15 cellular contexts compared by ENCODE assay signal in the genomic region with DNA sequence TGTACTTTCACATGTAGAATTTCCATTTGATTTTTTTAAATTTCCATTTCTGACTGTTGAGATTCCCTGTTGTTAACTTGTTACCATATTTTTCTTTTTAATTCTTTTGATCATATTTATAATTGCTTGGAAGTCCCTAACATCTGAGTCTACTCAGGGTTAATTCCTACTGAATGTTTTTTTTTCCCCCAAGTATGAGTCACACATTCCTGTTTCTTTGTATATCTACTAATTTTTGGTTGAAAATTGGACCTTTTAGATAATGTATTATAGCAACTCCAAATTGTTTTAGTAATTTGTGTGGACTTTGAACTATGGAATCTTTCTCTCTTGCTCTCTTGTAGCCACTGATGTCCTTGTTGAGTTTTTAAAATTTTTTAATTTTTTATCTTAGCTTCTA. TPM values are rescaled to one million over a fixed set of nuclear protein-coding genes. Genes with fewer than 3 reads are reported as not detected.
DNase-seq lines count a peak whose midpoint lies in the region; ATAC-seq, FAIRE-seq and TF ChIP-seq lines count a peak whose summit lies in the region.
"Had no signal": no experiment of that assay in that cellular context is flagged by ENCODE, and none has a peak within 500 bp of the region (broad histone marks: within the 10 kb centered on the region; RNA-seq: fewer than 3 reads in every experiment).

No MANE protein-coding gene starts in this region.

- no peak for TF ChIP-seq CTCF in SK-N-SH (IDR thresholded peaks at IDR 0.05)
- no peak for TF ChIP-seq CTCF in endothelial cell of umbilical vein (IDR thresholded peaks at IDR 0.05; ENCODE audit: extremely low read depth in 1 of 2, insufficient read depth in 1 of 2, low read depth in 1 of 2, low read length in 2 of 2)
- TF ChIP-seq CTCF in osteocyte (IDR thresholded peaks at IDR 0.05), result no peak

- no peak for TF ChIP-seq POLR2A in endothelial cell of umbilical vein (IDR thresholded peaks at IDR 0.05; ENCODE audit: low read depth, low read length)

- no peaks in the 10 kb centered on the region for H3K27me3 Mint-ChIP-seq in osteocyte (ENCODE audit: unreplicated experiment)
- H3K27me3 Mint-ChIP-seq: activated naive CD8-positive, alpha-beta T cell treated with anti-CD3 and anti-CD28 coated beads for 36 hours had no signal

- no peak overlapping the region for H3K4me3 ChIP-seq in SK-N-SH (ENCODE audit: low read depth in 2 of 2, low read length in 1 of 2)
- H3K4me3 ChIP-seq in endothelial cell of umbilical vein (replicated peaks in 1 of 3; ENCODE audit: insufficient read depth in 1 of 3, low read depth in 1 of 3, low read length in 3 of 3), result no peak overlapping the region
- H3K4me3 ChIP-seq: BLaER1 treated with 17β-estradiol and CSF1 and Interleukin-3, amounts not matched to agents 10 nM and 100 nM; testis had no signal

- peak overlapping the region; percentile 80 for H3K27ac Mint-ChIP-seq in osteocyte (ENCODE audit: unreplicated experiment)
- H3K27ac Mint-ChIP-seq: activated naive CD8-positive, alpha-beta T cell treated with anti-CD3 and anti-CD28 coated beads for 36 hours had no signal

- no TSS peak for BruUV-seq in endothelial cell of umbilical vein (replicated peaks; lab: Mats Ljungman, UMichigan)

- peaks cover 49% of the 10 kb centered on the region for H3K4me1 Mint-ChIP-seq in osteocyte (ENCODE audit: unreplicated experiment)

- no peak for FAIRE-seq in endothelial cell of umbilical vein (lab: Jason Lieb, UNC)
- FAIRE-seq: H1 had no signal

- dilution Hi-C loops in endothelial cell of umbilical vein (cut with MboI; ENCODE audit: extremely low pct_ligation_motif_present, low sequenced_read_pairs), result no loop called here

- H3K36me3 ChIP-seq in SK-N-SH (replicated peaks in 1 of 2; ENCODE audit: control insufficient read depth in 1 of 2, insufficient read depth in 2 of 2, low read length in 1 of 2) (peaks cover 37 to 67% of the 10 kb centered on the region in 2 experiments), endothelial cell of umbilical vein (ENCODE audit: control insufficient read depth in 2 of 2, extremely low read depth in 1 of 2, insufficient read depth in 2 of 2, low read length in 2 of 2) (peaks cover 6 to 18% of the 10 kb centered on the region in 2 experiments)

- no peaks in the 10 kb centered on the region for H4K20me1 ChIP-seq in SK-N-SH (ENCODE audit: insufficient read depth)
- H4K20me1 ChIP-seq in endothelial cell of umbilical vein (replicated peaks; ENCODE audit: control insufficient read depth, extremely low read depth, insufficient read depth, low read length), result no peaks in the 10 kb centered on the region

- no peak overlapping the region for H3K4me2 ChIP-seq in SK-N-SH
- peak overlapping the region; percentile 44 for H3K4me2 ChIP-seq in endothelial cell of umbilical vein (ENCODE audit: insufficient read depth, low read length)
- H3K4me2 ChIP-seq: BLaER1 treated with 17β-estradiol and CSF1 and Interleukin-3, amounts not matched to agents 10 nM and 100 nM had no signal

- H3K9me3 Mint-ChIP-seq in osteocyte (ENCODE audit: unreplicated experiment), result peaks cover 8% of the 10 kb centered on the region
- H3K9me3 Mint-ChIP-seq: activated naive CD8-positive, alpha-beta T cell treated with anti-CD3 and anti-CD28 coated beads for 36 hours had no signal

- H3K79me2 ChIP-seq in SK-N-SH (ENCODE audit: insufficient read depth), result no peaks in the 10 kb centered on the region
- H3K79me2 ChIP-seq in endothelial cell of umbilical vein (ENCODE audit: control insufficient read depth, insufficient read depth, low read length), result no peaks in the 10 kb centered on the region

- no peak overlapping the region for H3K9ac ChIP-seq in SK-N-SH
- H3K9ac ChIP-seq in endothelial cell of umbilical vein (replicated peaks; ENCODE audit: extremely low read depth, insufficient read depth, low read length), result no peak overlapping the region
- H3K9ac ChIP-seq: BLaER1 treated with 17β-estradiol and CSF1 and Interleukin-3, amounts not matched to agents 10 nM and 100 nM had no signal

- no peaks in the 10 kb centered on the region; a peak in 1 of 4 replicates for H3K4me1 ChIP-seq in SK-N-SH (ENCODE audit: control insufficient read depth in 1 of 2, insufficient read depth in 2 of 2, low read depth in 1 of 2, low read length in 1 of 2)
- peaks cover 16% of the 10 kb centered on the region for H3K4me1 ChIP-seq in endothelial cell of umbilical vein (ENCODE audit: control insufficient read depth, extremely low read depth, insufficient read depth, low read length)
- H3K4me1 ChIP-seq: BLaER1 treated with 17β-estradiol and CSF1 and Interleukin-3, amounts not matched to agents 10 nM and 100 nM; testis had no signal

- no peak for TF ChIP-seq EP300 in SK-N-SH (IDR thresholded peaks at IDR 0.05; ENCODE audit: borderline replicate concordance in 1 of 2, low read depth in 1 of 2, low read length in 1 of 2)

- no peaks in the 10 kb centered on the region for H3K9me3 ChIP-seq in SK-N-SH
- H3K9me3 ChIP-seq in endothelial cell of umbilical vein (replicated peaks; ENCODE audit: control insufficient read depth, insufficient read depth, low read length), result no peaks in the 10 kb centered on the region
- H3K9me3 ChIP-seq: BLaER1 treated with 17β-estradiol and CSF1 and Interleukin-3, amounts not matched to agents 10 nM and 100 nM; testis had no signal

- no peak for TF ChIP-seq RAD21 in SK-N-SH (IDR thresholded peaks at IDR 0.05; ENCODE audit: low read length)

- no peak overlapping the region for H2AFZ ChIP-seq in SK-N-SH (ENCODE audit: low read depth)
- no peak overlapping the region for H2AFZ ChIP-seq in endothelial cell of umbilical vein (ENCODE audit: low read depth, low read length)

- no peaks in the 10 kb centered on the region for H3K9me1 ChIP-seq in endothelial cell of umbilical vein (replicated peaks; ENCODE audit: control insufficient read depth, extremely low read depth, insufficient read depth, low read length)

- H3K27me3 ChIP-seq in SK-N-SH (ENCODE audit: insufficient read depth), result no peaks in the 10 kb centered on the region
- no peaks in the 10 kb centered on the region for H3K27me3 ChIP-seq in endothelial cell of umbilical vein (ENCODE audit: control insufficient read depth in 2 of 2, insufficient read depth in 2 of 2, low read length in 2 of 2)
- H3K27me3 ChIP-seq: BLaER1 treated with 17β-estradiol and CSF1 and Interleukin-3, amounts not matched to agents 10 nM and 100 nM; testis had no signal

- POLR2A ChIA-PET in SK-N-SH (lab: Yijun Ruan, JAX), result no interaction called here
- POLR2A ChIA-PET in endothelial cell of umbilical vein (lab: Charles Lee), result no interaction called here

- H3K27ac ChIP-seq in SK-N-SH (ENCODE audit: low read depth in 2 of 2, low read length in 1 of 2) (peak overlapping the region in 1 of 2 experiments; percentile 34; a peak in 1 of 4 replicates), endothelial cell of umbilical vein (ENCODE audit: insufficient read depth, low read depth, low read length) (peak overlapping the region; percentile 10)
- H3K27ac ChIP-seq: BLaER1 treated with 17β-estradiol and CSF1 and Interleukin-3, amounts not matched to agents 10 nM and 100 nM; testis had no signal

- no peak overlapping the region for H3K4me3 Mint-ChIP-seq in osteocyte (ENCODE audit: unreplicated experiment)
- H3K4me3 Mint-ChIP-seq: activated naive CD8-positive, alpha-beta T cell treated with anti-CD3 and anti-CD28 coated beads for 36 hours had no signal

- CTCF ChIA-PET in SK-N-SH (lab: Yijun Ruan, JAX), result no interaction called here
- CTCF ChIA-PET in endothelial cell of umbilical vein (lab: Charles Lee), result interaction anchor here (1.4 kb wide), 1 partner anchor 8 kb away, joined by 4 read pairs; no protein-coding TSS in a partner anchor

- intact Hi-C loops in endothelial cell of umbilical vein (cut with micrococcal nuclease), result no loop called here

- H3K36me3 Mint-ChIP-seq in osteocyte (ENCODE audit: unreplicated experiment), result peaks cover 52% of the 10 kb centered on the region

- peaks cover 7% of the 10 kb centered on the region for H3F3A ChIP-seq in SK-N-SH (replicated peaks; ENCODE audit: insufficient read depth)

- ATAC-seq in HG03439 (IDR thresholded peaks at IDR 0.05; ENCODE audit: unreplicated experiment), result no peak
- ATAC-seq: Panc1 had no signal

- DNase-seq in GM03348 (ENCODE audit: low spot score), result peak; percentile 20
- no peak for DNase-seq in SK-N-SH
- peak; percentile 46 for DNase-seq in endothelial cell of umbilical vein (ENCODE audit: low read depth, low spot score)
- no peak for DNase-seq in osteocyte (ENCODE audit: extremely low spot score, unreplicated experiment)
- DNase-seq in NCI-H82 (lab: John Stamatoyannopoulos, UW), result no peak
- no peak for DNase-seq in effector CD8-positive, alpha-beta T cell (lab: John Stamatoyannopoulos, UW)
- DNase-seq: activated CD4-positive, alpha-beta T cell treated with anti-CD3 and anti-CD28 coated beads, Interleukin-2, amount 50 U/mL, for 1 hour; activated naive CD8-positive, alpha-beta T cell treated with anti-CD3 and anti-CD28 coated beads for 36 hours; Karpas-422; NCI-H1417 treated with DMSO at 0.1 percent for 48 hours; testis had no signal

- H3K9me2 ChIP-seq in SK-N-SH, result no peaks in the 10 kb centered on the region

RNA-seq across cellular contexts. Expression of a gene that starts 54.6 kb away (rescaled TPM):
- polyA plus RNA-seq in SK-N-SH (2012; rRNA removed) (12.6 and 16.8 TPM in 2 replicates), endothelial cell of umbilical vein (4.8 and 9.4 TPM in 2 replicates)
- polyA plus RNA-seq in SK-N-SH (2012; cell fraction: cytosol; rRNA removed), result 21.6 and 29.9 TPM in 2 replicates
- polyA plus RNA-seq in SK-N-SH (2012; cell fraction: nucleus; rRNA removed), result 5.3 and 14.9 TPM in 2 replicates
- total RNA-seq in endothelial cell of umbilical vein (37.2 and 44.1 TPM in 2 replicates), osteocyte (50.8 and 54.7 TPM in 2 replicates)
- 13.5 and 14.9 TPM in 2 replicates for polyA plus RNA-seq in endothelial cell of umbilical vein (2011; cell fraction: cytosol; rRNA removed)
- polyA plus RNA-seq in endothelial cell of umbilical vein (2011; cell fraction: nucleus; rRNA removed), result 28.4 and 50.2 TPM in 2 replicates
- polyA plus RNA-seq in endothelial cell of umbilical vein (2012), result 33.0 and 37.5 TPM in 2 replicates
- 8.0 and 11.6 TPM in 2 replicates for polyA minus RNA-seq in endothelial cell of umbilical vein
- 11.7 TPM for polyA minus RNA-seq in endothelial cell of umbilical vein (2011; cell fraction: cytosol; rRNA and poly(A)+ RNA removed)
- 24.4 and 38.1 TPM in 2 replicates for polyA minus RNA-seq in endothelial cell of umbilical vein (2011; cell fraction: nucleus; rRNA and poly(A)+ RNA removed)

RNA-seq across cellular contexts. Expression of a gene that starts 55.8 kb away (rescaled TPM):
- 0.70 and 0.71 TPM in 2 replicates for polyA plus RNA-seq in SK-N-SH (2012; rRNA removed)
- 0.66 and 0.79 TPM in 2 replicates for polyA plus RNA-seq in SK-N-SH (2012; cell fraction: cytosol; rRNA removed)
- polyA plus RNA-seq in SK-N-SH (2012; cell fraction: nucleus; rRNA removed), result 0.42 and 1.1 TPM in 2 replicates
- not detected in 2 replicates for total RNA-seq in endothelial cell of umbilical vein
- not detected in 2 replicates for polyA plus RNA-seq in endothelial cell of umbilical vein
- not detected in 2 replicates for polyA plus RNA-seq in endothelial cell of umbilical vein (2011; cell fraction: cytosol; rRNA removed)
- polyA plus RNA-seq in endothelial cell of umbilical vein (2011; cell fraction: nucleus; rRNA removed), result 0.11 TPM in 1 of 2 replicates, not detected in the other
- not detected in 2 replicates for polyA plus RNA-seq in endothelial cell of umbilical vein (2012)
- not detected in 2 replicates for polyA minus RNA-seq in endothelial cell of umbilical vein
- polyA minus RNA-seq in endothelial cell of umbilical vein (2011; cell fraction: cytosol; rRNA and poly(A)+ RNA removed), result not detected
- polyA minus RNA-seq in endothelial cell of umbilical vein (2011; cell fraction: nucleus; rRNA and poly(A)+ RNA removed), result not detected in 2 replicates
- total RNA-seq in osteocyte, result 0.70 and 1.1 TPM in 2 replicates
- total RNA-seq: activated naive CD8-positive, alpha-beta T cell treated with anti-CD3 and anti-CD28 coated beads for 36 hours; H1 had no signal
- polyA plus RNA-seq: H1 had no signal

Comparison
In these comparisons a context has a peak if more than half of its experiments do, and no peak if none do; other contexts are left out.
1. DNase-seq: peak in GM03348 (single experiment) and endothelial cell of umbilical vein (single experiment); none in SK-N-SH (single experiment), osteocyte (single experiment), NCI-H82 (single experiment) and effector CD8-positive, alpha-beta T cell (single experiment).